Comparison of ENCODE assay signal across 24 cellular contexts in the genomic region with DNA sequence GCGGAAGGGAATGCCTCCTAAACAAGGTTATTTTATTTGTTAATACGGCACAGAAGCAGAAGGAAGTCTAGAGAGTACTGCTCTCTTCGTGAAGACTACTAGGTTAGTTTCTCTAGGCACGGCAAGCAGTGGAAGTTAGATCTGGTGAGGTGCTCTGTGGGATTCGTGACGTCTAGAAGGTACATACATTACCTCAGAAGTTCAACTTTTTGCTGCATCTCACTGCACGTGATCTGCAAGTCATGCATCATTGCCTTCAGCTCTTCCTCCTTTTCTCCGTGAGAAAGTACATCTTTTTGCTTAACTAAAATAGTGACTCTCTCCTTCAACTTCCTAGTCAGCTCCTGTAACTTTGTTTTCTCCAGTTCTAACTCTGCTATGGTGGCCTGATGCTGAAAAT.
DNase-seq lines count a peak whose midpoint lies in the region; ATAC-seq and TF ChIP-seq lines count a peak whose summit lies in the region.
"Had no signal": no experiment of that assay in that cellular context is flagged by ENCODE, and none has a peak within 500 bp of the region (broad histone marks: within the 10 kb centered on the region; RNA-seq: fewer than 3 reads in every experiment).

No MANE protein-coding gene starts in this region.

- peaks cover 4 to 64% (median 40%) of the 10 kb centered on the region in 4 donors for H3K36me3 ChIP-seq in upper lobe of left lung
- H3K36me3 ChIP-seq: prostate gland had no signal

- WGBS in upper lobe of left lung, 2 donors: 74 to 89% methylated on average over 8 of the region's 8 CpGs

- no peaks in the 10 kb centered on the region for H3K4me1 ChIP-seq in upper lobe of left lung
- H3K4me1 ChIP-seq: left ventricle myocardium inferior, prostate gland, testis had no signal

- peak in 2 of 4 donors; percentile 51 to 63 for TF ChIP-seq EP300 in upper lobe of left lung (IDR thresholded peaks at IDR 0.05)

- H3K9me3 ChIP-seq in upper lobe of left lung: no peaks in the 10 kb centered on the region
- H3K9me3 ChIP-seq: body of pancreas, left ventricle myocardium inferior, prostate gland, testis had no signal

- TF ChIP-seq POLR2A in upper lobe of left lung (IDR thresholded peaks at IDR 0.05): no peak

- H3K4me3 ChIP-seq in upper lobe of left lung: no peak overlapping the region
- H3K4me3 ChIP-seq: body of pancreas, left ventricle myocardium inferior, prostate gland, testis had no signal

- no peak for TF ChIP-seq CTCF in upper lobe of left lung (IDR thresholded peaks at IDR 0.05)

- peak; percentile 61 for ATAC-seq in GM18498 (IDR thresholded peaks at IDR 0.05; ENCODE audit: unreplicated experiment)
- ATAC-seq in HG03378 (IDR thresholded peaks at IDR 0.05; ENCODE audit: unreplicated experiment): peak; percentile 60
- no peak for ATAC-seq in upper lobe of left lung (ENCODE audit: low FRiP score in 2 of 2)
- ATAC-seq: activated CD8-positive, alpha-beta T cell treated with anti-CD3 and anti-CD28 coated beads for 36 hours; body of pancreas; CD8-positive, alpha-beta T cell; HCT116; HepG2 had no signal

- no peaks in the 10 kb centered on the region for H3K27me3 ChIP-seq in upper lobe of left lung
- H3K27me3 ChIP-seq: body of pancreas, testis had no signal

- intact Hi-C loops in cardiac septum (cut with DNase I): no loop called here

- H3K27ac ChIP-seq in caudate nucleus (ENCODE audit: low read depth, low read length): peak overlapping the region; percentile 42
- H3K27ac ChIP-seq in upper lobe of left lung: peak overlapping the region; percentile 31 to 72 (median 50)
- H3K27ac ChIP-seq: body of pancreas, left ventricle myocardium inferior, prostate gland, testis had no signal

- DNase-seq in caudate nucleus (lab: John Stamatoyannopoulos, UW): no peak
- peak in 1 of 2 donors; percentile 46 for DNase-seq in upper lobe of left lung
- DNase-seq in DMS153 (lab: John Stamatoyannopoulos, UW): no peak
- no peak for DNase-seq in nucleus accumbens (lab: John Stamatoyannopoulos, UW)
- DNase-seq in activated CD4-positive, alpha-beta T cell treated with anti-CD3 and anti-CD28 coated beads, Interleukin-2, amount 50 U/mL, for 4 hours: no peak
- DNase-seq in cardiac septum (ENCODE audit: low spot score): no peak
- DNase-seq: activated CD4-positive, CD25-positive, alpha-beta regulatory T cell; activated CD8-positive, alpha-beta T cell treated with anti-CD3 and anti-CD28 coated beads for 36 hours; activated gamma-delta T cell treated with Interleukin-2 at 50 U/mL for 16 hours; body of pancreas; CD8-positive, alpha-beta T cell; effector CD4-positive, alpha-beta T cell; foreskin melanocyte; hypothalamus; left ventricle myocardium inferior; NCI-H1105 treated with DMSO at 0.1 percent for 48 hours; NCI-H2107; NCI-H510A treated with DMSO at 0.1 percent for 48 hours; testis had no signal

Comparison
In these comparisons a context has a peak if more than half of its experiments do, and no peak if none do; other contexts are left out.
1. ATAC-seq: peak in GM18498 (single experiment) and HG03378 (single experiment); none in upper lobe of left lung (0 of 2).